Comparison of ENCODE assay signal across 8 cellular contexts in the genomic region with DNA sequence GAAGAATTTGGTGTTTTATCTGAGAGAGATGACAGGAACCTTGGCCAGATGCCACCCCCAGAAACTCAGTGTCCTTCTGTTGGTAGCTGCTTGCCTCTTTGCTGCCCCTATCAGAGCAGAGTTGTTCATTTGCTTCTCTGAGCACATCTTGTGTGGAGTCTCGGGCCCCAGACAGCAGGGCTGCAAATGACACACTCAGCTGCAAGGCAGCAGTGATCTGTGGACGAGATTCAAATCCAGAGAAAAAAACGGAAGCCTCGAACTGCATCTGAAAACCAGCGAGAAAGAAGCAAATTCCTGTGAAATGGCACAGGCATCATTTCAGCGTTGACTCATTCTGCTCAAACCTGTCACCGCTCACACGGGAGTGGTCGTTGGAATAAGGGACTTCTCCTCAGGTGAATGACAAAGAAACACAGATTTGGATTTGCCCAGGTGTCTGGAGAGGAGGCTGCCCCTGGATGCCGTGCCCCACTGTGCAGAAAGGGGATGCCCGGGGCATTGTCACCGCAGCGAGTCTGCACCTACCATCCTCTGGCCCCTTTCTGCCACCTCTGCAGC.
DNase-seq lines count a peak whose midpoint lies in the region; ATAC-seq and TF ChIP-seq lines count a peak whose summit lies in the region.

No MANE protein-coding gene starts in this region.

- no peak for TF ChIP-seq CTCF in GM10248 (IDR thresholded peaks at IDR 0.05; ENCODE audit: control extremely low read depth, extremely low read depth, low read depth, missing control alignments)

- POLR2A ChIA-PET in GM10248 (lab: Yijun Ruan, JAX), result interaction anchor here (1.1 to 1.3 kb wide), 3 partner anchors 47 to 145 kb away, joined by 3 to 9 read pairs (median 4); partner anchors contain the start of gene PFKFB3

- CTCF ChIA-PET in GM10248 (lab: Yijun Ruan, JAX), result interaction anchor here (0.7 to 5.7 kb wide), 9 partner anchors 14 to 333 kb away, joined by 3 to 30 read pairs (median 3); partner anchors contain the start of gene PFKFB3

- ATAC-seq in GM18517 (IDR thresholded peaks at IDR 0.05; ENCODE audit: unreplicated experiment) (peak; percentile 32), HG03097 (IDR thresholded peaks at IDR 0.05; ENCODE audit: low FRiP score, unreplicated experiment) (peak; percentile 39)

- peak; percentile 30 for DNase-seq in activated CD4-positive, alpha-beta T cell treated with anti-CD3 and anti-CD28 coated beads for 1 hour
- DNase-seq in effector CD8-positive, alpha-beta T cell (lab: John Stamatoyannopoulos, UW), result peak; percentile 27
- peak; percentile 36 to 42 for DNase-seq in stimulated activated CD4-positive, alpha-beta T cell treated with anti-CD3 and anti-CD28 coated beads, Interleukin-4, amount 100 ng/mL, for 4 hours
- no peak for DNase-seq in LoVo (ENCODE audit: low spot score)
- DNase-seq in GM10248 (ENCODE audit: extremely low spot score), result no peak
- DNase-seq in NCI-H748 treated with DMSO at 0.1 percent for 48 hours (lab: John Stamatoyannopoulos, UW), result no peak

Comparison
In these comparisons a context has a peak if more than half of its experiments do, and no peak if none do; other contexts are left out.
1. DNase-seq: peak in activated CD4-positive, alpha-beta T cell treated with anti-CD3 and anti-CD28 coated beads for 1 hour (single experiment), effector CD8-positive, alpha-beta T cell (single experiment) and stimulated activated CD4-positive, alpha-beta T cell treated with anti-CD3 and anti-CD28 coated beads, Interleukin-4, amount 100 ng/mL, for 4 hours (2 of 2); none in LoVo (single experiment), GM10248 (single experiment) and NCI-H748 treated with DMSO at 0.1 percent for 48 hours (single experiment).